In the genomic region with DNA sequence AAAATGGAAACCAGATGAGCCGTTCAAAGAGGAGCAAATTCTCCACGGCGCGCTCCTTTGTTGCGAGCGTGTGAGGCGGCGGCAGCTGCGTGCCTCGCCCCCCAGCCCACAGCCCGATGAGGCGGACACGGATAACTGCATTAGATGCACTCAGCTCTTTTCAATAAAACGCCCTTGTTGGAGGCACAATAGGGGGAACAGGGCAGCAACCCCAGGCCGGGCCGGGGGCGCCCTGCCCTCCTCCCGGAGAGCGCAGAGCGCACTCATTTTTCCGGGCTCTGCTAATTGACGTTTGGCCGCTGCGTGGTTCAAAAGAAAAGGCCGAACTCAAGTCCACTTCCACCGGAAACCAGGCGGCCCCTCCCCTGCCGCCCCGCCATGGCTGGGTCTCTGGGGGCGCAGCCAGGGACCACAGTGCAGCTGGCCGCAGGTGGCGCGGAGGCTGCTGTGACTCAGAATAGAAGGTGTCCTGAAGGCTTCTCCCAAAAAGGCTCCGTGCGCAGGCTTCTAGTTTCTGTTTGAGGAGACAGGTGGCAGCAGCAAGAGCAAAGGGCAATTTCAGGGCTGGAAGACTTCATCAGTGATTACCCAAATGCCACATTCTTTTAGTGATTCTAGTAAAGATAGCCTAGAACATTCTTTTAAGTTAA, we compare ENCODE assay signal across 21 cellular contexts. TPM values are rescaled to one million over a fixed set of nuclear protein-coding genes. Genes with fewer than 3 reads are reported as not detected.
DNase-seq lines count a peak whose midpoint lies in the region; ATAC-seq, FAIRE-seq and TF ChIP-seq lines count a peak whose summit lies in the region.
"Had no signal": no experiment of that assay in that cellular context is flagged by ENCODE, and none has a peak within 500 bp of the region (broad histone marks: within the 10 kb centered on the region; RNA-seq: fewer than 3 reads in every experiment).

No MANE protein-coding gene starts in this region.

- no peak overlapping the region for H3K27ac Mint-ChIP-seq in astrocyte (ENCODE audit: unreplicated experiment)
- no peak overlapping the region for H3K27ac Mint-ChIP-seq in natural killer cell treated with Interleukin-12 subunit alpha and Interleukin-12 subunit beta and Interleukin-15 and Interleukin-18, amount 100 ng/mL, for 72 hours
- H3K27ac Mint-ChIP-seq: CD4-positive, CD25-positive, alpha-beta regulatory T cell; T-cell had no signal

- H2BK15ac ChIP-seq in mesendoderm (replicated peaks; ENCODE audit: low read depth): no peak overlapping the region

- H3K27me3 Mint-ChIP-seq in astrocyte (ENCODE audit: low read depth, unreplicated experiment): peaks cover 10% of the 10 kb centered on the region
- peaks cover 11 to 14% of the 10 kb centered on the region in 2 donors for H3K27me3 Mint-ChIP-seq in natural killer cell treated with Interleukin-12 subunit alpha and Interleukin-12 subunit beta and Interleukin-15 and Interleukin-18, amount 100 ng/mL, for 72 hours

- H3K79me1 ChIP-seq in mesendoderm (ENCODE audit: low read length): no peaks in the 10 kb centered on the region

- WGBS in mesendoderm (ENCODE audit: extremely low coverage, insufficient coverage, low lambda C conversion rate): no CpG with 5 or more reads among the region's 35 CpGs

- H3K56ac ChIP-seq in mesendoderm (ENCODE audit: low read length): no peak overlapping the region

- H3K79me2 ChIP-seq in astrocyte (ENCODE audit: insufficient read depth, low read length): no peaks in the 10 kb centered on the region
- H3K79me2 ChIP-seq in mesendoderm (ENCODE audit: control insufficient read depth, insufficient read depth, low read length): no peaks in the 10 kb centered on the region

- TF ChIP-seq CTCF in astrocyte (IDR thresholded peaks at IDR 0.05; ENCODE audit: insufficient read depth, low read depth, low read length): no peak
- TF ChIP-seq CTCF in tibial artery (IDR thresholded peaks at IDR 0.05): no peak

- peak; percentile 75 for DNase-seq in H7
- DNase-seq in astrocyte (ENCODE audit: low read depth): no peak
- DNase-seq in mesendoderm: peak; percentile 3
- no peak for DNase-seq in tibial artery
- no peak for DNase-seq in activated gamma-delta T cell (lab: John Stamatoyannopoulos, UW)
- no peak for DNase-seq in natural killer cell treated with Interleukin-12 subunit alpha and Interleukin-12 subunit beta and Interleukin-15 and Interleukin-18, amount 100 ng/mL, for 72 hours (ENCODE audit: low spot score)
- DNase-seq: activated CD4-positive, CD25-positive, alpha-beta regulatory T cell; activated naive CD4-positive, alpha-beta T cell treated with anti-CD3 and anti-CD28 coated beads, Interleukin-2, amount 50 U/mL, for 16 hours; CD4-positive, CD25-positive, alpha-beta regulatory T cell; GF-D8; NCI-H2171; stimulated activated CD4-positive, alpha-beta T cell treated with anti-CD3 and anti-CD28 coated beads, Interleukin-4, amount 100 ng/mL, for 1 hour; T-cell; uterus had no signal

- H3K9ac ChIP-seq in astrocyte (ENCODE audit: low read length) (no peak overlapping the region), mesendoderm (ENCODE audit: low read length) (no peak overlapping the region)

- no peak overlapping the region for H3K4me3 Mint-ChIP-seq in astrocyte (ENCODE audit: unreplicated experiment)
- no peak overlapping the region for H3K4me3 Mint-ChIP-seq in natural killer cell treated with Interleukin-12 subunit alpha and Interleukin-12 subunit beta and Interleukin-15 and Interleukin-18, amount 100 ng/mL, for 72 hours
- H3K4me3 Mint-ChIP-seq: CD4-positive, CD25-positive, alpha-beta regulatory T cell; T-cell had no signal

- H3K4ac ChIP-seq in mesendoderm (ENCODE audit: low read depth, low read length): no peak overlapping the region

- H3K4me1 ChIP-seq in astrocyte (ENCODE audit: insufficient read depth, low read length): peaks cover 3% of the 10 kb centered on the region
- no peaks in the 10 kb centered on the region for H3K4me1 ChIP-seq in mesendoderm (ENCODE audit: control insufficient read depth, low read depth, low read length)
- no peaks in the 10 kb centered on the region for H3K4me1 ChIP-seq in tibial artery
- H3K4me1 ChIP-seq: uterus had no signal

- H3K9me3 ChIP-seq in astrocyte (ENCODE audit: insufficient read depth, low read depth, low read length) (no peaks in the 10 kb centered on the region), tibial artery (no peaks in the 10 kb centered on the region)
- H3K9me3 ChIP-seq: uterus had no signal

- peak overlapping the region; percentile 73 for H3K4me2 ChIP-seq in astrocyte (ENCODE audit: low read length)
- H3K4me2 ChIP-seq in mesendoderm (ENCODE audit: low read length): no peak overlapping the region

- no peak overlapping the region for H4K8ac ChIP-seq in mesendoderm (ENCODE audit: low read depth, low read length)

- H3K18ac ChIP-seq in mesendoderm (ENCODE audit: low read length): no peak overlapping the region

- ATAC-seq in HG03439 (IDR thresholded peaks at IDR 0.05; ENCODE audit: unreplicated experiment): no peak
- no peak for ATAC-seq in natural killer cell treated with Interleukin-12 subunit alpha and Interleukin-12 subunit beta and Interleukin-15 and Interleukin-18, amount 100 ng/mL, for 72 hours
- ATAC-seq: T-cell had no signal

- no peak overlapping the region; the same call in 1 of the 2 replicates for H3K4me3 ChIP-seq in H7 (ENCODE audit: insufficient read depth, low read depth, low read length)
- peak overlapping the region; percentile 17 for H3K4me3 ChIP-seq in astrocyte (ENCODE audit: insufficient read depth, low read depth, low read length)
- no peak overlapping the region for H3K4me3 ChIP-seq in mesendoderm (ENCODE audit: low read length)
- peak overlapping the region; percentile 17 to 29 for H3K4me3 ChIP-seq in tibial artery
- H3K4me3 ChIP-seq: cardiac muscle cell, uterus had no signal

- H2AFZ ChIP-seq in astrocyte (ENCODE audit: low read depth, low read length): peak overlapping the region; percentile 34

- H3K36me3 ChIP-seq in H7 (replicated peaks; ENCODE audit: control insufficient read depth, insufficient read depth, low read length): no peaks in the 10 kb centered on the region
- no peaks in the 10 kb centered on the region for H3K36me3 ChIP-seq in astrocyte (ENCODE audit: insufficient read depth, low read length)
- no peaks in the 10 kb centered on the region for H3K36me3 ChIP-seq in mesendoderm (ENCODE audit: control insufficient read depth, insufficient read depth, low read length)
- no peaks in the 10 kb centered on the region for H3K36me3 ChIP-seq in tibial artery
- H3K36me3 ChIP-seq: cardiac muscle cell, uterus had no signal

- H3K27ac ChIP-seq in astrocyte (ENCODE audit: low read depth, low read length) (no peak overlapping the region), mesendoderm (ENCODE audit: low read depth, low read length) (no peak overlapping the region), tibial artery (no peak overlapping the region)
- H3K27ac ChIP-seq: cardiac muscle cell, uterus had no signal

- H2BK120ac ChIP-seq in mesendoderm (ENCODE audit: low read depth, low read length): no peak overlapping the region

- H3K27me3 ChIP-seq in H7 (ENCODE audit: control insufficient read depth, insufficient read depth, low read length) (no peaks in the 10 kb centered on the region), astrocyte (ENCODE audit: insufficient read depth, low read length) (peaks cover 5% of the 10 kb centered on the region), mesendoderm (ENCODE audit: insufficient read depth, low read length, poor library complexity) (no peaks in the 10 kb centered on the region), tibial artery (peaks cover 0 to 15% of the 10 kb centered on the region in 2 donors)
- H3K27me3 ChIP-seq: cardiac muscle cell, uterus had no signal

- H3K4me1 Mint-ChIP-seq in astrocyte (ENCODE audit: low read depth, unreplicated experiment): peaks cover 4% of the 10 kb centered on the region
- no peaks in the 10 kb centered on the region for H3K4me1 Mint-ChIP-seq in natural killer cell treated with Interleukin-12 subunit alpha and Interleukin-12 subunit beta and Interleukin-15 and Interleukin-18, amount 100 ng/mL, for 72 hours (ENCODE audit: low read depth in 2 of 2)
- H3K4me1 Mint-ChIP-seq: CD4-positive, CD25-positive, alpha-beta regulatory T cell; T-cell had no signal

- H2AK5ac ChIP-seq in mesendoderm (ENCODE audit: low read length): no peak overlapping the region

- no peaks in the 10 kb centered on the region for H4K20me1 ChIP-seq in astrocyte (ENCODE audit: insufficient read depth, low read length)

- H3K23ac ChIP-seq in mesendoderm (ENCODE audit: low read length): no peak overlapping the region

- no peak for FAIRE-seq in astrocyte (lab: Jason Lieb, UNC)
- FAIRE-seq: endothelial cell of umbilical vein had no signal

- H2BK5ac ChIP-seq in mesendoderm (ENCODE audit: low read length): no peak overlapping the region

- H4K5ac ChIP-seq in mesendoderm (ENCODE audit: low read length): no peak overlapping the region

- intact Hi-C loops in tibial artery (cut with DNase I; ENCODE audit: low total_unique reads): no loop called here

- no peaks in the 10 kb centered on the region for H3K9me3 Mint-ChIP-seq in astrocyte (ENCODE audit: unreplicated experiment)
- H3K9me3 Mint-ChIP-seq in natural killer cell treated with Interleukin-12 subunit alpha and Interleukin-12 subunit beta and Interleukin-15 and Interleukin-18, amount 100 ng/mL, for 72 hours: no peaks in the 10 kb centered on the region
- H3K9me3 Mint-ChIP-seq: CD4-positive, CD25-positive, alpha-beta regulatory T cell; T-cell had no signal

- no peaks in the 10 kb centered on the region for H3K36me3 Mint-ChIP-seq in astrocyte (ENCODE audit: low read depth, unreplicated experiment)
- H3K36me3 Mint-ChIP-seq in natural killer cell treated with Interleukin-12 subunit alpha and Interleukin-12 subunit beta and Interleukin-15 and Interleukin-18, amount 100 ng/mL, for 72 hours: no peaks in the 10 kb centered on the region
- H3K36me3 Mint-ChIP-seq: CD4-positive, CD25-positive, alpha-beta regulatory T cell; T-cell had no signal

RNA-seq across cellular contexts. Expression of gene SMOC1, which starts 29.0 kb away (rescaled TPM):
- total RNA-seq in H7 (2014; rRNA removed; shearing (Covaris generic)): 0.11 and 0.14 TPM in 2 replicates
- 0.16 and 0.36 TPM in 2 replicates for total RNA-seq in astrocyte
- polyA plus RNA-seq in mesendoderm (2013, experiment 1 of 2): 0.17 TPM
- polyA plus RNA-seq in mesendoderm (2013, experiment 2 of 2): 0.17 TPM
- total RNA-seq in natural killer cell treated with Interleukin-12 subunit alpha and Interleukin-12 subunit beta and Interleukin-15 and Interleukin-18, amount 100 ng/mL, for 72 hours: not detected
- total RNA-seq: CD4-positive, CD25-positive, alpha-beta regulatory T cell; OCI-LY7; T-cell had no signal
- polyA plus RNA-seq: CD4-positive, CD25-positive, alpha-beta regulatory T cell had no signal

RNA-seq across cellular contexts. Expression of gene SLC10A1, which starts 53.2 kb away (rescaled TPM):
- not detected in 2 replicates for total RNA-seq in H7 (2014; rRNA removed; shearing (Covaris generic))
- not detected in 2 replicates for total RNA-seq in astrocyte
- not detected for polyA plus RNA-seq in mesendoderm (2013, experiment 1 of 2)
- not detected for polyA plus RNA-seq in mesendoderm (2013, experiment 2 of 2)
- not detected for total RNA-seq in natural killer cell treated with Interleukin-12 subunit alpha and Interleukin-12 subunit beta and Interleukin-15 and Interleukin-18, amount 100 ng/mL, for 72 hours
- total RNA-seq: cardiac muscle cell; CD4-positive, CD25-positive, alpha-beta regulatory T cell; endothelial cell of umbilical vein; glomerular endothelial cell; kidney epithelial cell; OCI-LY7; pulmonary artery endothelial cell; uterus had no signal
- polyA plus RNA-seq: cardiac muscle cell, endothelial cell of umbilical vein had no signal

Comparison
In these comparisons a context has a peak if more than half of its experiments do, and no peak if none do; other contexts are left out.
1. DNase-seq: peak in H7 (single experiment) and mesendoderm (single experiment); none in astrocyte (single experiment), tibial artery (0 of 2), activated gamma-delta T cell (single experiment) and natural killer cell treated with Interleukin-12 subunit alpha and Interleukin-12 subunit beta and Interleukin-15 and Interleukin-18, amount 100 ng/mL, for 72 hours (single experiment).
2. H3K4me3 ChIP-seq: peak in astrocyte (single experiment) and tibial artery (2 of 2); none in H7 (single experiment) and mesendoderm (single experiment).